ENCODE assay signal across 15 cellular contexts in the genomic region with DNA sequence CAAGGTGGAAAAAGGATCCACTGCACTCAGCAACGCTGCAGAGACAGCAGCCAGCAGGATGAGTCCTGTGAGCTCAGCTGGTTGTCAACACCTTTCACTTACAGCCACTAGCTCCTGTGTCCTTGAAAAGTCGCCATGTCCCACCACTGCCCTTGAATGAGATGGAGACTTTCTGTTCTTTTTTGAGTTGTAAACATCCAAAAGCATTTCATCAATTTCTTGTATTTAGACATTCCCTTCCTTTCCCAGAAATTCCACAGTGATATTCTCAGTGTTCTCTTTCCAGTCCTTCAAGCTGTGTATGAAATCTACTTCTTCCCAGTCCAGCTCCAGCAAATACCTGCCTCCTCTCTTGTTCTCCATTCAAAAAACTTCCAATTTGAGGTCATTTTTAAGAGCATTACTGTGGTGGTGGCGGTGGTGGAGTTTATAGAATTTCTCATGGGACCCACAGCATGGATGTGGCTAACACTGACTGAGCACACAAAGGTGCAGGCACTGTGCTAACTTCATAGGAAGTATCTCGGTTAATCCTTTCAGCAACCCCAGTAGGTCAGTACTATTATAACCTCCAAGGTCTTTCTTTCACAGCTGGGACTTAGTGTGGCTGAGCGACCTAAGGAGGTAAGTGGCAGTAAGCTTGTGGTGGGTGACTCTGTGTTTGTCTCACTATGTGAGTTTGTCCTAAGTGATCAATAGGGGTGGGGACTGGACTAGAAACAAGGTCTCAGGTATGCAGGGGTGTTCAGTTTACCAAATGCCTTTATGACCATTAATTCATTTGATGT. TPM values are rescaled to one million over a fixed set of nuclear protein-coding genes. Genes with fewer than 3 reads are reported as not detected.
A peak's percentile ranks its signal among the peaks of the same experiment; 100 is the strongest.
DNase-seq lines count a peak whose midpoint lies in the region; ATAC-seq and TF ChIP-seq lines count a peak whose summit lies in the region.
"Had no signal": no experiment of that assay in that cellular context is flagged by ENCODE, and none has a peak within 500 bp of the region (broad histone marks: within the 10 kb centered on the region; RNA-seq: fewer than 3 reads in every experiment).

No MANE protein-coding gene starts in this region.

- TF ChIP-seq POLR2A in testis (IDR thresholded peaks at IDR 0.05), result no peak

- no peaks in the 10 kb centered on the region for H3K4me1 Mint-ChIP-seq in activated T-cell treated with anti-CD3 and anti-CD28 coated beads, Interleukin-2, amount 50 U/mL, for 4 hours (ENCODE audit: low read depth)

- no peaks in the 10 kb centered on the region for H3K9me3 ChIP-seq in PC-3 (ENCODE audit: low read length)
- H3K9me3 ChIP-seq in mucosa of descending colon, result no peaks in the 10 kb centered on the region
- H3K9me3 ChIP-seq in testis, result no peaks in the 10 kb centered on the region
- H3K9me3 ChIP-seq: SJSA1 had no signal

- H3K27ac ChIP-seq in PC-3 (ENCODE audit: low read length) (no peak overlapping the region), testis (peak overlapping the region; percentile 39 to 68)
- H3K27ac ChIP-seq: SJSA1, VCaP had no signal

- CTCF ChIA-PET in PC-3 (lab: Charles Lee), result interaction anchor here (0.6 kb wide), 1 partner anchor 376 kb away, joined by 3 read pairs; no protein-coding TSS in a partner anchor

- H3F3A ChIP-seq in PC-3 (ENCODE audit: low read length, unreplicated experiment), result no peaks in the 10 kb centered on the region

- H3K4me3 ChIP-seq in PC-3 (ENCODE audit: low read length) (no peak overlapping the region), fibroblast of the aortic adventitia (ENCODE audit: low read depth, low read length) (no peak overlapping the region), mucosa of descending colon (no peak overlapping the region), testis (no peak overlapping the region)
- H3K4me3 ChIP-seq: SJSA1, skin epidermis had no signal

- no peak overlapping the region for H2AFZ ChIP-seq in PC-3 (ENCODE audit: low read length)

- H3K27me3 ChIP-seq in PC-3 (ENCODE audit: low read length), result no peaks in the 10 kb centered on the region
- H3K27me3 ChIP-seq in testis, result no peaks in the 10 kb centered on the region
- H3K27me3 ChIP-seq: SJSA1 had no signal

- H3K4me3 Mint-ChIP-seq in activated T-cell treated with anti-CD3 and anti-CD28 coated beads, Interleukin-2, amount 50 U/mL, for 4 hours, result no peak overlapping the region

- POLR2A ChIA-PET in PC-3 (lab: Charles Lee; ENCODE audit: unreplicated experiment), result interaction anchor here (0.6 kb wide), 1 partner anchor 162 kb away, joined by 5 read pairs; no protein-coding TSS in a partner anchor

- no peak overlapping the region for H3K4me2 ChIP-seq in PC-3 (ENCODE audit: low read length)

- no peaks in the 10 kb centered on the region for H4K20me1 ChIP-seq in PC-3 (ENCODE audit: low read length)

- intact Hi-C loops in PC-3 (cut with micrococcal nuclease), result no loop called here
- intact Hi-C loops in mucosa of descending colon (cut with DNase I, micrococcal nuclease), result no loop called here
- intact Hi-C loops in testis (cut with DNase I; ENCODE audit: low total_unique reads), result loop anchor here (5.0 kb wide), 1 partner anchor 42 kb away; no protein-coding TSS in a partner anchor

- no peaks in the 10 kb centered on the region for H3K79me2 ChIP-seq in PC-3 (ENCODE audit: low read length)

- TF ChIP-seq CTCF in PC-3 (conservative IDR thresholded peaks at IDR 0.05; ENCODE audit: low read depth, low read length) (no peak), fibroblast of the aortic adventitia (IDR thresholded peaks at IDR 0.05; ENCODE audit: insufficient read depth, low read length) (no peak), mucosa of descending colon (IDR thresholded peaks at IDR 0.05) (no peak), testis (IDR thresholded peaks at IDR 0.05) (no peak)

- H3K9me2 ChIP-seq in PC-3 (replicated peaks; ENCODE audit: low read length), result no peaks in the 10 kb centered on the region

- DNase-seq in PC-3 (no peak), fibroblast of the aortic adventitia (ENCODE audit: low read depth) (peak; percentile 28), mucosa of descending colon (no peak), testis (peak; percentile 86), NCI-H526 (lab: John Stamatoyannopoulos, UW) (no peak)
- DNase-seq in activated CD4-positive, CD25-positive, alpha-beta regulatory T cell treated with anti-CD3 and anti-CD28 coated beads, Interleukin-2, amount 50 U/mL, for 72 hours, result no peak
- DNase-seq in activated T-cell treated with anti-CD3 and anti-CD28 coated beads, Interleukin-2, amount 50 U/mL, for 4 hours, result no peak
- DNase-seq: activated CD8-positive, alpha-beta memory T cell treated with anti-CD3 and anti-CD28 coated beads, Interleukin-2, amount 50 U/mL, for 4 hours; amniotic stem cell; DND-41; effector memory CD4-positive, alpha-beta T cell had no signal

- peak; percentile 29; the same call in 1 of the 2 replicates for ATAC-seq in PC-3
- ATAC-seq in mucosa of descending colon, result peak; percentile 7
- no peak for ATAC-seq in HG02840 (IDR thresholded peaks at IDR 0.05; ENCODE audit: low FRiP score, unreplicated experiment)
- ATAC-seq in activated T-cell treated with anti-CD3 and anti-CD28 coated beads, Interleukin-2, amount 50 U/mL, for 4 hours, result no peak

- no TSS peak for BruUV-seq in PC-3 (replicated peaks; lab: Mats Ljungman, UMichigan)

- H3K27me3 Mint-ChIP-seq in activated T-cell treated with anti-CD3 and anti-CD28 coated beads, Interleukin-2, amount 50 U/mL, for 4 hours (ENCODE audit: low read depth), result peaks cover 3% of the 10 kb centered on the region

- H3K36me3 ChIP-seq in PC-3 (ENCODE audit: low read depth, low read length) (no peaks in the 10 kb centered on the region), mucosa of descending colon (ENCODE audit: low read depth) (no peaks in the 10 kb centered on the region), testis (ENCODE audit: low read depth, missing control alignments) (no peaks in the 10 kb centered on the region)
- H3K36me3 ChIP-seq: SJSA1 had no signal

- H3K36me3 Mint-ChIP-seq in activated T-cell treated with anti-CD3 and anti-CD28 coated beads, Interleukin-2, amount 50 U/mL, for 4 hours (ENCODE audit: insufficient read depth), result no peaks in the 10 kb centered on the region

- H3K4me1 ChIP-seq in PC-3 (ENCODE audit: insufficient read depth, low read length) (no peaks in the 10 kb centered on the region), mucosa of descending colon (ENCODE audit: low read depth) (peaks cover 11% of the 10 kb centered on the region), testis (peaks cover 25% of the 10 kb centered on the region)
- H3K4me1 ChIP-seq: SJSA1 had no signal

- no peaks in the 10 kb centered on the region for H3K9me3 Mint-ChIP-seq in activated T-cell treated with anti-CD3 and anti-CD28 coated beads, Interleukin-2, amount 50 U/mL, for 4 hours

- 38 to 54% methylated on average over 5 of the region's 5 CpGs for WGBS in testis, 2 donors

- H3K9ac ChIP-seq in PC-3 (ENCODE audit: low read length), result no peak overlapping the region

RNA-seq across cellular contexts. Expression of gene GPX3, which starts 15.0 kb away (rescaled TPM):
- total RNA-seq in PC-3 (2014; rRNA removed) (not detected in 2 replicates), fibroblast of the aortic adventitia (ENCODE audit: low replicate concordance) (11.3 and 53.1 TPM in 2 replicates), mucosa of descending colon (100 to 1,000 TPM in 2 of 3 donors, 10 to 100 TPM in 1; 44.6 to 460 (median 147) TPM), testis (100 to 1,000 TPM; 216 to 224 TPM)
- 119 TPM for polyA plus RNA-seq in testis (ENCODE audit: insufficient read depth, low read depth, low replicate concordance)
- 1 to 10 TPM in 2 of 3 donors, under 1 TPM in 1; 0.47 to 1.1 (median 1.0) TPM for total RNA-seq in activated T-cell treated with anti-CD3 and anti-CD28 coated beads, Interleukin-2, amount 50 U/mL, for 4 hours

Comparison
In these comparisons a context has a peak if more than half of its experiments do, and no peak if none do; other contexts are left out.
1. ATAC-seq: peak in PC-3 (single experiment) and mucosa of descending colon (single experiment); none in HG02840 (single experiment) and activated T-cell treated with anti-CD3 and anti-CD28 coated beads, Interleukin-2, amount 50 U/mL, for 4 hours (0 of 2).
2. DNase-seq: peak in fibroblast of the aortic adventitia (single experiment) and testis (single experiment); none in PC-3 (single experiment), mucosa of descending colon (0 of 3), activated CD4-positive, CD25-positive, alpha-beta regulatory T cell treated with anti-CD3 and anti-CD28 coated beads, Interleukin-2, amount 50 U/mL, for 72 hours (single experiment), NCI-H526 (0 of 2) and activated T-cell treated with anti-CD3 and anti-CD28 coated beads, Interleukin-2, amount 50 U/mL, for 4 hours (single experiment).